In genomic region chr3:11583638-11584046, GRCh38 we compare ENCODE assay signal across 9 cellular contexts.
DNase-seq lines count a peak whose midpoint lies in the region; ATAC-seq, FAIRE-seq and TF ChIP-seq lines count a peak whose summit lies in the region.
"Had no signal": no experiment of that assay in that cellular context is flagged by ENCODE, and none has a peak within 500 bp of the region (broad histone marks: within the 10 kb centered on the region; RNA-seq: fewer than 3 reads in every experiment).

No MANE protein-coding gene starts in this region.

- intact Hi-C loops in mammary epithelial cell (cut with micrococcal nuclease) = loop anchor here (10.0 kb wide), 1 partner anchor 221 kb away; no protein-coding TSS in a partner anchor
- intact Hi-C loops in stomach (cut with DNase I; ENCODE audit: low total_unique reads) = no loop called here

- WGBS in HUES64 = 80% methylated on average over 10 of the region's 10 CpGs
- WGBS in mammary epithelial cell (ENCODE audit: low coverage, missing lambda C conversion rate) = 46% methylated on average over 10 of the region's 10 CpGs
- 57 to 69% (median 64%) methylated on average over 10 of the region's 10 CpGs for WGBS in stomach, 5 donors

- H3K27ac Mint-ChIP-seq in stimulated activated memory B cell treated with anti-CD40 and anti-IgM and Interleukin-4, amounts not matched to agents 10 μg/mL and 1 μg/mL and 100 μg/mL, for 72 hours = no peak overlapping the region

- H3K9me3 Mint-ChIP-seq in stimulated activated memory B cell treated with anti-CD40 and anti-IgM and Interleukin-4, amounts not matched to agents 10 μg/mL and 1 μg/mL and 100 μg/mL, for 72 hours = no peaks in the 10 kb centered on the region

- no peaks in the 10 kb centered on the region for H3K27me3 ChIP-seq in HUES64 (ENCODE audit: insufficient read depth, low read length)
- no peaks in the 10 kb centered on the region for H3K27me3 ChIP-seq in mammary epithelial cell (ENCODE audit: insufficient read depth, low read length)
- H3K27me3 ChIP-seq in keratinocyte (ENCODE audit: control insufficient read depth, extremely low read depth, insufficient read depth, low read length) = no peaks in the 10 kb centered on the region
- H3K27me3 ChIP-seq in stomach = no peaks in the 10 kb centered on the region
- H3K27me3 ChIP-seq: ovary had no signal

- no peak overlapping the region for H2AFZ ChIP-seq in mammary epithelial cell (ENCODE audit: low read depth, low read length)
- no peak overlapping the region for H2AFZ ChIP-seq in keratinocyte (ENCODE audit: control insufficient read depth, low read length)

- H3K36me3 ChIP-seq in HUES64 (ENCODE audit: insufficient read depth, low read length) (no peaks in the 10 kb centered on the region), mammary epithelial cell (ENCODE audit: insufficient read depth, low read length) (no peaks in the 10 kb centered on the region), keratinocyte (ENCODE audit: control insufficient read depth in 2 of 2, extremely low read depth in 1 of 2, insufficient read depth in 2 of 2, low read length in 2 of 2) (peaks cover 2 to 10% of the 10 kb centered on the region in 2 experiments), stomach (no peaks in the 10 kb centered on the region)
- H3K36me3 ChIP-seq: ovary had no signal

- H3K9ac ChIP-seq in HUES64 (ENCODE audit: low read depth, low read length) (no peak overlapping the region), mammary epithelial cell (ENCODE audit: insufficient read depth, low read length) (no peak overlapping the region), keratinocyte (ENCODE audit: control insufficient read depth, extremely low read depth, insufficient read depth, low read length) (no peak overlapping the region)

- H3K9me3 ChIP-seq in HUES64 (ENCODE audit: insufficient read depth, low read depth, low read length) (no peaks in the 10 kb centered on the region), mammary epithelial cell (replicated peaks; ENCODE audit: insufficient read depth, low read length) (no peaks in the 10 kb centered on the region), keratinocyte (ENCODE audit: control insufficient read depth, low read depth, low read length) (no peaks in the 10 kb centered on the region), stomach (no peaks in the 10 kb centered on the region)
- H3K9me3 ChIP-seq: ovary had no signal

- no peak for TF ChIP-seq EP300 in stomach (IDR thresholded peaks at IDR 0.05)

- H3K4me2 ChIP-seq in mammary epithelial cell (ENCODE audit: insufficient read depth, low read depth, low read length) (no peak overlapping the region), keratinocyte (ENCODE audit: control insufficient read depth, extremely low read depth, insufficient read depth, low read depth, low read length) (peak overlapping the region; percentile 88)

- H3K36me3 Mint-ChIP-seq in stimulated activated memory B cell treated with anti-CD40 and anti-IgM and Interleukin-4, amounts not matched to agents 10 μg/mL and 1 μg/mL and 100 μg/mL, for 72 hours = peaks cover 24% of the 10 kb centered on the region

- H3K4me3 Mint-ChIP-seq in stimulated activated memory B cell treated with anti-CD40 and anti-IgM and Interleukin-4, amounts not matched to agents 10 μg/mL and 1 μg/mL and 100 μg/mL, for 72 hours = no peak overlapping the region

- dilution Hi-C loops in mammary epithelial cell (cut with HindIII; ENCODE audit: low sequenced_read_pairs) = no loop called here
- dilution Hi-C loops in keratinocyte (cut with MboI; ENCODE audit: extremely low pct_ligation_motif_present, low sequenced_read_pairs) = no loop called here

- CTCF ChIA-PET in mammary epithelial cell (lab: Charles Lee; ENCODE audit: low non-redundant PET) = no interaction called here

- TF ChIP-seq CTCF in mammary epithelial cell (conservative IDR thresholded peaks at IDR 0.05 in 1 of 2, IDR thresholded peaks at IDR 0.05 in 1 of 2; ENCODE audit: extremely low read depth in 1 of 2, insufficient read depth in 1 of 2, low read depth in 1 of 2, low read length in 2 of 2) (no peak), keratinocyte (optimal IDR thresholded peaks at IDR 0.05 in 1 of 3, IDR thresholded peaks at IDR 0.05 in 1 of 3, conservative IDR thresholded peaks at IDR 0.05 in 1 of 3; ENCODE audit: extremely low read depth in 1 of 3, insufficient read depth in 2 of 3, low read length in 3 of 3) (no peak), stomach (IDR thresholded peaks at IDR 0.05) (no peak)

- H3K4me3 ChIP-seq in HUES64 (ENCODE audit: low read length) = no peak overlapping the region
- no peak overlapping the region for H3K4me3 ChIP-seq in mammary epithelial cell (replicated peaks in 1 of 3; ENCODE audit: insufficient read depth in 1 of 3, low read depth in 2 of 3, low read length in 3 of 3)
- no peak overlapping the region for H3K4me3 ChIP-seq in keratinocyte (ENCODE audit: control insufficient read depth in 2 of 3, extremely low read depth in 1 of 3, insufficient read depth in 2 of 3, low read depth in 1 of 3, low read length in 3 of 3)
- no peak overlapping the region for H3K4me3 ChIP-seq in stomach
- H3K4me3 ChIP-seq: ovary had no signal

- DNase-seq in mammary epithelial cell (peak; percentile 64), keratinocyte (ENCODE audit: low read depth, low spot score) (no peak), stomach (no peak), NCI-H774 (lab: John Stamatoyannopoulos, UW) (no peak), ACHN (no peak)
- DNase-seq in stimulated activated naive CD4-positive, alpha-beta T cell (lab: John Stamatoyannopoulos, UW) = no peak

- no peak for FAIRE-seq in keratinocyte (lab: Jason Lieb, UNC)

- peak overlapping the region; percentile 78; the same call in 1 of the 2 replicates for H3K27ac ChIP-seq in HUES64 (ENCODE audit: low read depth, low read length)
- H3K27ac ChIP-seq in mammary epithelial cell (ENCODE audit: insufficient read depth, low read depth, low read length) = peak overlapping the region; percentile 47
- no peak overlapping the region for H3K27ac ChIP-seq in keratinocyte (ENCODE audit: control insufficient read depth, insufficient read depth, low read length)
- peak overlapping the region in 4 of 5 donors; percentile 2 to 74 (median 58) for H3K27ac ChIP-seq in stomach

- H4K20me1 ChIP-seq in mammary epithelial cell (ENCODE audit: insufficient read depth, low read length) (no peaks in the 10 kb centered on the region), keratinocyte (ENCODE audit: control insufficient read depth, extremely low read depth, insufficient read depth, low read length) (peaks cover 13% of the 10 kb centered on the region)

- no peak for ATAC-seq in stimulated activated memory B cell treated with anti-CD40 and anti-IgM and Interleukin-4, amounts not matched to agents 10 μg/mL and 1 μg/mL and 100 μg/mL, for 72 hours

- in situ Hi-C loops in mammary epithelial cell (cut with MboI; ENCODE audit: low sequenced_read_pairs in 2 of 2) (no loop called here), ACHN (cut with HindIII; ENCODE audit: low pct_ligation_motif_present, low pct_unique_long_range_greater_than_20kb, low sequenced_read_pairs) (no loop called here)

- H3K4me1 ChIP-seq in HUES64 (ENCODE audit: insufficient read depth, low read length) = peaks cover 32% of the 10 kb centered on the region
- peaks cover 29% of the 10 kb centered on the region for H3K4me1 ChIP-seq in mammary epithelial cell (ENCODE audit: insufficient read depth, low read length)
- H3K4me1 ChIP-seq in keratinocyte (ENCODE audit: control insufficient read depth, extremely low read depth, insufficient read depth, low read length) = peaks cover 34% of the 10 kb centered on the region
- peaks cover 44 to 66% (median 55%) of the 10 kb centered on the region in 4 donors for H3K4me1 ChIP-seq in stomach

- peaks cover 14% of the 10 kb centered on the region for H3K9me1 ChIP-seq in keratinocyte (ENCODE audit: control insufficient read depth, extremely low read depth, insufficient read depth, low read length)

- no TSS peak for BruUV-seq in mammary epithelial cell (replicated peaks; lab: Mats Ljungman, UMichigan)

- peaks cover 49% of the 10 kb centered on the region for H3K4me1 Mint-ChIP-seq in stimulated activated memory B cell treated with anti-CD40 and anti-IgM and Interleukin-4, amounts not matched to agents 10 μg/mL and 1 μg/mL and 100 μg/mL, for 72 hours

- H3K79me2 ChIP-seq in mammary epithelial cell (ENCODE audit: insufficient read depth, low read length) (peaks cover 95% of the 10 kb centered on the region), keratinocyte (ENCODE audit: control insufficient read depth, insufficient read depth, low read length) (peaks cover 84% of the 10 kb centered on the region)

- H3K27me3 Mint-ChIP-seq in stimulated activated memory B cell treated with anti-CD40 and anti-IgM and Interleukin-4, amounts not matched to agents 10 μg/mL and 1 μg/mL and 100 μg/mL, for 72 hours = no peaks in the 10 kb centered on the region

- no peak for TF ChIP-seq POLR2A in stomach (IDR thresholded peaks at IDR 0.05)
